In the genomic region with DNA sequence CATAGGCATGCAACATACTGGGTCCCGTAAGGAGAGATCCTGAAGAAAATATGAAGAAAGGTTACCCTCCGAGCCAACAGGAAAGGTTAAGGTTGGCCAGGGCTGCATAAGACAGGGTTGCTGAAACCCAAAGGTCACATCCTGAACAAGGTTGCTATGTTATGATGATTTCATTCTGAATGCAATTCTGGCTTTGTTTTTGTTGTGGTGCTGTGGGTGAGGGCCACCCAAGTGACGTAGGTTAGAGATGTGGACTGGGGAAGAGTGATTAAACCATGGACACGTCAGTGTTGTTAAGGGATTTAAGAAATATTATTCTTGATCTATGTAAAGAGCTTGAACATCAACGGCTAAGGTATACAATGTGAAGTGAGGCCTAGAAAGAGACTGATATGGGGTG, we compare ENCODE assay signal across 9 cellular contexts. TPM values are rescaled to one million over a fixed set of nuclear protein-coding genes. Genes with fewer than 3 reads are reported as not detected.
DNase-seq lines count a peak whose midpoint lies in the region; ATAC-seq and TF ChIP-seq lines count a peak whose summit lies in the region.
"Had no signal": no experiment of that assay in that cellular context is flagged by ENCODE, and none has a peak within 500 bp of the region (broad histone marks: within the 10 kb centered on the region; RNA-seq: fewer than 3 reads in every experiment).

No MANE protein-coding gene starts in this region.

- peak overlapping the region; percentile 23 to 83 (median 39) for H3K27ac Mint-ChIP-seq in CD4-positive, alpha-beta memory T cell
- H3K27ac Mint-ChIP-seq in osteocyte (ENCODE audit: unreplicated experiment): peak overlapping the region; percentile 45

- no peaks in the 10 kb centered on the region for H3K9me3 ChIP-seq in CD4-positive, alpha-beta memory T cell (ENCODE audit: control insufficient read depth in 1 of 2, low read length in 2 of 2)
- H3K9me3 ChIP-seq: uterus had no signal

- POLR2A ChIA-PET in CD4-positive, alpha-beta memory T cell (lab: Charles Lee; ENCODE audit: partially characterized antibody): interaction anchor here (0.9 kb wide), 1 partner anchor 60 kb away, joined by 3 read pairs; no protein-coding TSS in a partner anchor

- H3K36me3 ChIP-seq in CD4-positive, alpha-beta memory T cell (ENCODE audit: insufficient read depth, low read length): no peaks in the 10 kb centered on the region
- H3K36me3 ChIP-seq: uterus had no signal

- no peaks in the 10 kb centered on the region for H3K36me3 Mint-ChIP-seq in CD4-positive, alpha-beta memory T cell
- H3K36me3 Mint-ChIP-seq in osteocyte (ENCODE audit: unreplicated experiment): peaks cover 3% of the 10 kb centered on the region

- H3K9me3 Mint-ChIP-seq in CD4-positive, alpha-beta memory T cell: no peaks in the 10 kb centered on the region
- H3K9me3 Mint-ChIP-seq in osteocyte (ENCODE audit: unreplicated experiment): no peaks in the 10 kb centered on the region

- H3K4me3 ChIP-seq in CD4-positive, alpha-beta memory T cell (ENCODE audit: low read length in 2 of 2): no peak overlapping the region
- H3K4me3 ChIP-seq: uterus had no signal

- H3K27me3 ChIP-seq in CD4-positive, alpha-beta memory T cell (ENCODE audit: insufficient read depth, low read length): no peaks in the 10 kb centered on the region
- H3K27me3 ChIP-seq: uterus had no signal

- no peak for TF ChIP-seq CTCF in osteocyte (IDR thresholded peaks at IDR 0.05)

- peak overlapping the region; percentile 23 for H3K27ac ChIP-seq in CD4-positive, alpha-beta memory T cell (ENCODE audit: low read depth, low read length)
- H3K27ac ChIP-seq: uterus had no signal

- peaks cover 1 to 17% (median 10%) of the 10 kb centered on the region in 4 donors for H3K4me1 Mint-ChIP-seq in CD4-positive, alpha-beta memory T cell
- peaks cover 72% of the 10 kb centered on the region for H3K4me1 Mint-ChIP-seq in osteocyte (ENCODE audit: unreplicated experiment)

- CTCF ChIA-PET in CD4-positive, alpha-beta memory T cell (lab: Charles Lee; ENCODE audit: partially characterized antibody): interaction anchor here (1.2 kb wide), 1 partner anchor 13 kb away, joined by 3 read pairs; no protein-coding TSS in a partner anchor

- peaks cover 3 to 4% of the 10 kb centered on the region in 2 donors for H3K27me3 Mint-ChIP-seq in CD4-positive, alpha-beta memory T cell
- H3K27me3 Mint-ChIP-seq in osteocyte (ENCODE audit: unreplicated experiment): no peaks in the 10 kb centered on the region

- H3K4me1 ChIP-seq in CD4-positive, alpha-beta memory T cell (ENCODE audit: insufficient read depth, low read length): peaks cover 20% of the 10 kb centered on the region
- H3K4me1 ChIP-seq: uterus had no signal

- H3K4me3 Mint-ChIP-seq in CD4-positive, alpha-beta memory T cell: peak overlapping the region in 4 of 8 donors; percentile 7 to 21 (median 8)
- no peak overlapping the region for H3K4me3 Mint-ChIP-seq in osteocyte (ENCODE audit: unreplicated experiment)

- no peak for ATAC-seq in GM18861 (IDR thresholded peaks at IDR 0.05; ENCODE audit: unreplicated experiment)

- DNase-seq in CD4-positive, alpha-beta memory T cell: peak; percentile 33 to 64 (median 57)
- DNase-seq in T-helper 22 cell (ENCODE audit: low read depth) (peak; percentile 12), fibroblast of peridontal ligament (ENCODE audit: extremely low read depth) (peak; percentile 86), osteocyte (ENCODE audit: extremely low spot score, unreplicated experiment) (no peak), HuH-7 (ENCODE audit: low spot score) (no peak), NCI-H1436 treated with DMSO at 0.1 percent for 48 hours (lab: John Stamatoyannopoulos, UW) (no peak)
- no peak for DNase-seq in stimulated activated CD4-positive, alpha-beta T cell treated with anti-CD3 and anti-CD28 coated beads, Interleukin-12 subunit alpha, Interleukin-12 subunit beta, amount 100 ng/mL, for 4 hours
- DNase-seq: uterus had no signal

- intact Hi-C loops in CD4-positive, alpha-beta memory T cell (cut with micrococcal nuclease): no loop called here

RNA-seq across cellular contexts. Expression of gene ZEB2, which starts 60.0 kb away (rescaled TPM):
- 1 to 10 TPM; 3.6 to 5.2 TPM for total RNA-seq in CD4-positive, alpha-beta memory T cell
- 1 to 10 TPM in 1 of 2 donors, under 1 TPM in 1; 0.83 to 1.5 TPM for polyA plus RNA-seq in CD4-positive, alpha-beta memory T cell
- total RNA-seq in osteocyte: 126 and 139 TPM in 2 replicates

Comparison
In these comparisons a context has a peak if more than half of its experiments do, and no peak if none do; other contexts are left out.
1. DNase-seq: peak in CD4-positive, alpha-beta memory T cell (5 of 5), T-helper 22 cell (single experiment) and fibroblast of peridontal ligament (single experiment); none in osteocyte (single experiment), HuH-7 (single experiment), NCI-H1436 treated with DMSO at 0.1 percent for 48 hours (single experiment) and stimulated activated CD4-positive, alpha-beta T cell treated with anti-CD3 and anti-CD28 coated beads, Interleukin-12 subunit alpha, Interleukin-12 subunit beta, amount 100 ng/mL, for 4 hours (single experiment).
2. RNA of gene ZEB2, which starts 60.0 kb away (total RNA-seq): 126 to 139 TPM in osteocyte; 3.6 to 5.2 TPM in CD4-positive, alpha-beta memory T cell; every median in the first group is over 10 times any median in the second.